In the genomic region with DNA sequence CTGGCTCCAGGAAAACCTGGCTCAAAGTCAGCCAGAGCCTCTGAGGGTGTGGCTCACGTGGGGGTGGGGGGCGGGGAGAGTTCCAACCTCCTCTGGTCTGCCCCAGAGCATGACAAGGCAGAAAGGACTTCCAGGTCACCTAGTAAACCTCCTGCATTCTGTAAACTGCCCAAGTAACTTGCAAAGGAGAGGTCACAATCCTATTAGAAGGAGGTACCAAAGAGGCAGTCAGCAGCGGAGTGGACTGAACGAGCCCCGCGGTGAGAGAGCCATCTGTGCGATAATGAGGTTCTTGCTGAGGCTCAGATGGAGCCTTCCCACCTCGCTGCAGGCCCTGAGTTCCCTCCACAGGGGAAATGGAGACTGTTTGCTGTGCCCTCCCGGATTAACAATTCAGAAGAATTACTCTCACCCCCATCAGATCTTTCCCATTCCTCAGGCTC, we compare ENCODE assay signal across 1 cellular context.
TF ChIP-seq lines count a peak whose summit lies in the region.

No MANE protein-coding gene starts in this region.

TF ChIP-seq in H1, 55 proteins besides CTCF, POLR2A, EP300 and RAD21:
- TF ChIP-seq, protein P1, sequence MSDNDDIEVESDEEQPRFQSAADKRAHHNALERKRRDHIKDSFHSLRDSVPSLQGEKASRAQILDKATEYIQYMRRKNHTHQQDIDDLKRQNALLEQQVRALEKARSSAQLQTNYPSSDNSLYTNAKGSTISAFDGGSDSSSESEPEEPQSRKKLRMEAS (IDR thresholded peaks at IDR 0.05), result no peak
- 0 out of 2 replicates have a peak, but pooled peaks have one; percentile 32 for TF ChIP-seq BACH1 (IDR thresholded peaks at IDR 0.05; ENCODE audit: low read length)
